21 cellular contexts compared by ENCODE assay signal in the genomic region with DNA sequence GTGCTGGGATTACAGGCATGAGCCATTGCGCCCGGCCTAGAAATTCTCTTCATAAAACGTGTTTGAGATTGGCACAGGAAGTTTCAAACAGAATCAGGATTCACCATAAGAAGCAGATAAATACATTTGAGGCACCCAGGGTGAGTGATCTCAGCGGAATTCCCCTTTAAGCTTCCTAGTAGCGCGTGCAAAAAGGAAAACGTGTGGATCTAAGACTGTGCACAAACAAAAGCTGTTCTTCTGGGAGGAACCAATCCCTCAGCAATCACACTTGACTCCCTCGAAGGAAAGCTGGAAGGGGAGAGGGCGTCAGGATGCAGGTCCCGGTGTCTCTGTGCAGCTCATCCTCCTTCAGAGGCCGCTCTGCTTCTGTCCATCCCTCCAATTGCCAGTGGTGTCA. TPM values are rescaled to one million over a fixed set of nuclear protein-coding genes. Genes with fewer than 3 reads are reported as not detected.
A peak's percentile ranks its signal among the peaks of the same experiment; 100 is the strongest.
DNase-seq lines count a peak whose midpoint lies in the region; ATAC-seq, FAIRE-seq and TF ChIP-seq lines count a peak whose summit lies in the region.
"Had no signal": no experiment of that assay in that cellular context is flagged by ENCODE, and none has a peak within 500 bp of the region (broad histone marks: within the 10 kb centered on the region; RNA-seq: fewer than 3 reads in every experiment).

No MANE protein-coding gene starts in this region.

- no peak overlapping the region for H2BK20ac ChIP-seq in H1 (ENCODE audit: low read length)

- H3K27ac Mint-ChIP-seq in progenitor cell of endocrine pancreas (peak overlapping the region; percentile 52), mesothelial cell of epicardium (no peak overlapping the region)
- H3K27ac Mint-ChIP-seq: activated naive CD8-positive, alpha-beta T cell treated with anti-CD3 and anti-CD28 coated beads, Interleukin-2, amount 50 U/mL, for 24 hours; activated T-helper 17 cell treated with anti-CD3 and anti-CD28 coated beads, Interleukin-2, amount 50 U/mL, for 72 hours; CD8-positive, alpha-beta T cell; HFFc6; T-helper 2 cell treated with Interferon-gamma antibody and Interleukin-4, amounts not matched to agents 5 μg/mL and 100 μg/mL, for 36 hours had no signal

- 86% methylated on average over 11 of the region's 11 CpGs; no CpG with 5 or more reads in 1 of the 2 experiments for WGBS in H1 (ENCODE audit: extremely low coverage in 1 of 2, insufficient coverage in 1 of 2, insufficient read length in 1 of 2, insufficient replicate concordance in 2 of 2, low coverage in 1 of 2, low lambda C conversion rate in 2 of 2, missing lambda C conversion rate in 1 of 2), 2 experiments
- WGBS in smooth muscle cell (ENCODE audit: low lambda C conversion rate), result 88% methylated on average over 10 of the region's 11 CpGs

- no peak for FAIRE-seq in H1 (lab: Jason Lieb, UNC)

- no peak for ATAC-seq in HG02981 (IDR thresholded peaks at IDR 0.05; ENCODE audit: unreplicated experiment)
- ATAC-seq: activated naive CD8-positive, alpha-beta T cell treated with anti-CD3 and anti-CD28 coated beads, Interleukin-2, amount 50 U/mL, for 24 hours; activated T-helper 17 cell treated with anti-CD3 and anti-CD28 coated beads, Interleukin-2, amount 50 U/mL, for 72 hours; CD8-positive, alpha-beta T cell; esophagus mucosa; naive thymus-derived CD8-positive, alpha-beta T cell had no signal

- no peak overlapping the region for H4K91ac ChIP-seq in H1 (replicated peaks; ENCODE audit: insufficient read length, low read length)

- H3K27me3 Mint-ChIP-seq in progenitor cell of endocrine pancreas, result no peaks in the 10 kb centered on the region
- peaks cover 17% of the 10 kb centered on the region for H3K27me3 Mint-ChIP-seq in mesothelial cell of epicardium (ENCODE audit: low read depth)
- H3K27me3 Mint-ChIP-seq: activated naive CD8-positive, alpha-beta T cell treated with anti-CD3 and anti-CD28 coated beads, Interleukin-2, amount 50 U/mL, for 24 hours; activated T-helper 17 cell treated with anti-CD3 and anti-CD28 coated beads, Interleukin-2, amount 50 U/mL, for 72 hours; naive thymus-derived CD8-positive, alpha-beta T cell had no signal

- H2AFZ ChIP-seq in H1 (ENCODE audit: low read length), result no peak overlapping the region
- no peak overlapping the region for H2AFZ ChIP-seq in smooth muscle cell (ENCODE audit: low read depth)

- 0 out of 2 replicates have a peak overlapping the region, but pooled peaks have one; percentile 7 for H3K27ac ChIP-seq in H1 (ENCODE audit: low read depth, low read length)
- H3K27ac ChIP-seq in smooth muscle cell (ENCODE audit: low read depth), result no peak overlapping the region
- H3K27ac ChIP-seq: SK-N-MC had no signal

- no peak overlapping the region for H2BK15ac ChIP-seq in H1 (ENCODE audit: low read length)

- CTCF ChIA-PET in H1 (lab: Charles Lee; ENCODE audit: partially characterized antibody), result interaction anchor here (0.9 to 5.6 kb wide), 6 partner anchors 11 to 110 kb away, joined by 3 to 33 read pairs (median 6); no protein-coding TSS in a partner anchor

- H3K4me1 Mint-ChIP-seq in progenitor cell of endocrine pancreas (ENCODE audit: low read depth), result peaks cover 20% of the 10 kb centered on the region
- H3K4me1 Mint-ChIP-seq in mesothelial cell of epicardium, result no peaks in the 10 kb centered on the region
- H3K4me1 Mint-ChIP-seq: activated naive CD8-positive, alpha-beta T cell treated with anti-CD3 and anti-CD28 coated beads, Interleukin-2, amount 50 U/mL, for 24 hours; activated T-helper 17 cell treated with anti-CD3 and anti-CD28 coated beads, Interleukin-2, amount 50 U/mL, for 72 hours had no signal

- H3K9ac ChIP-seq in H1 (replicated peaks in 1 of 4; ENCODE audit: extremely low read depth in 1 of 4, low read depth in 3 of 4, low read length in 3 of 4), result no peak overlapping the region; a peak in 1 of 7 replicates
- H3K9ac ChIP-seq in smooth muscle cell (ENCODE audit: low read depth), result no peak overlapping the region

- no peak overlapping the region for H3K4ac ChIP-seq in H1 (replicated peaks; ENCODE audit: insufficient read length, low read depth, low read length)

- H4K5ac ChIP-seq in H1 (ENCODE audit: insufficient read length, low read depth, low read length), result no peak overlapping the region

- no peak overlapping the region for H3K4me3 Mint-ChIP-seq in progenitor cell of endocrine pancreas (ENCODE audit: low read depth)
- H3K4me3 Mint-ChIP-seq in mesothelial cell of epicardium, result no peak overlapping the region
- H3K4me3 Mint-ChIP-seq: activated naive CD8-positive, alpha-beta T cell treated with anti-CD3 and anti-CD28 coated beads, Interleukin-2, amount 50 U/mL, for 24 hours; CD8-positive, alpha-beta T cell; HFFc6; T-helper 2 cell treated with Interferon-gamma antibody and Interleukin-4, amounts not matched to agents 5 μg/mL and 100 μg/mL, for 36 hours had no signal

- peaks cover 0 to 7% (median under 1%) of the 10 kb centered on the region in 4 experiments; a peak in 3 of 7 replicates for H3K4me1 ChIP-seq in H1 (replicated peaks in 1 of 4; ENCODE audit: control insufficient read depth in 3 of 4, insufficient read depth in 4 of 4, low read length in 3 of 4)
- H3K4me1 ChIP-seq in smooth muscle cell (ENCODE audit: low read depth), result no peaks in the 10 kb centered on the region

- no peak overlapping the region for H3K56ac ChIP-seq in H1 (replicated peaks; ENCODE audit: insufficient read length, low read depth, low read length)

- H3K23me2 ChIP-seq in H1 (ENCODE audit: low read depth, low read length), result no peaks in the 10 kb centered on the region

- H3K9me3 ChIP-seq in H1 (ENCODE audit: insufficient read depth in 2 of 2, low read depth in 1 of 2, low read length in 1 of 2) (peaks cover 3 to 15% of the 10 kb centered on the region in 2 experiments; a peak in 3 of 4 replicates), smooth muscle cell (replicated peaks; ENCODE audit: low read depth) (no peaks in the 10 kb centered on the region)

- no peak for TF ChIP-seq CTCF in H1 (IDR thresholded peaks at IDR 0.05; ENCODE audit: control extremely low read depth in 1 of 3, insufficient read depth in 1 of 3, low read depth in 1 of 3, low read length in 3 of 3)
- no peak for TF ChIP-seq CTCF in progenitor cell of endocrine pancreas (IDR thresholded peaks at IDR 0.05; ENCODE audit: unreplicated experiment)
- no peak for TF ChIP-seq CTCF in smooth muscle cell (IDR thresholded peaks at IDR 0.05; ENCODE audit: borderline replicate concordance, insufficient read depth, poor library complexity, severe bottlenecking)
- no peak for TF ChIP-seq CTCF in mesothelial cell of epicardium (IDR thresholded peaks at IDR 0.05; ENCODE audit: unreplicated experiment)

- H3K27me3 ChIP-seq in H1 (replicated peaks in 1 of 4; ENCODE audit: control insufficient read depth in 3 of 4, extremely low read depth in 1 of 4, insufficient read depth in 3 of 4, low read length in 3 of 4) (no peaks in the 10 kb centered on the region), smooth muscle cell (ENCODE audit: low read depth) (no peaks in the 10 kb centered on the region)

- no peak for TF ChIP-seq EP300 in H1 (IDR thresholded peaks at IDR 0.05; ENCODE audit: borderline replicate concordance in 1 of 2, low read depth in 2 of 2, low read length in 2 of 2)

- no peak overlapping the region for H3K14ac ChIP-seq in H1 (ENCODE audit: insufficient read length)

- H3F3A ChIP-seq in smooth muscle cell (ENCODE audit: low read depth), result no peaks in the 10 kb centered on the region

- no peak overlapping the region for H3K23ac ChIP-seq in H1 (ENCODE audit: insufficient read length)

- H3K9me3 Mint-ChIP-seq in progenitor cell of endocrine pancreas (ENCODE audit: low read depth), result no peaks in the 10 kb centered on the region
- no peaks in the 10 kb centered on the region for H3K9me3 Mint-ChIP-seq in mesothelial cell of epicardium
- H3K9me3 Mint-ChIP-seq: activated naive CD8-positive, alpha-beta T cell treated with anti-CD3 and anti-CD28 coated beads, Interleukin-2, amount 50 U/mL, for 24 hours; activated T-helper 17 cell treated with anti-CD3 and anti-CD28 coated beads, Interleukin-2, amount 50 U/mL, for 72 hours; CD8-positive, alpha-beta T cell; naive thymus-derived CD8-positive, alpha-beta T cell; T-helper 2 cell treated with Interferon-gamma antibody and Interleukin-4, amounts not matched to agents 5 μg/mL and 100 μg/mL, for 36 hours had no signal

- H3K36me3 Mint-ChIP-seq in progenitor cell of endocrine pancreas (ENCODE audit: insufficient read depth) (peaks cover 4% of the 10 kb centered on the region), mesothelial cell of epicardium (no peaks in the 10 kb centered on the region)

- no peak for TF ChIP-seq RAD21 in H1 (IDR thresholded peaks at IDR 0.05 in 1 of 2, conservative IDR thresholded peaks at IDR 0.05 in 1 of 2; ENCODE audit: low read depth in 2 of 2, low read length in 2 of 2)

- H3K4me2 ChIP-seq in H1 (ENCODE audit: insufficient read depth in 1 of 2, low read depth in 2 of 2, low read length in 2 of 2), result no peak overlapping the region
- no peak overlapping the region for H3K4me2 ChIP-seq in smooth muscle cell

- POLR2A ChIA-PET in H1 (lab: Charles Lee; ENCODE audit: partially characterized antibody), result interaction anchor here (1.3 kb wide), 1 partner anchor 15 kb away, joined by 3 read pairs; no protein-coding TSS in a partner anchor

- H2BK12ac ChIP-seq in H1 (ENCODE audit: low read depth, low read length), result no peak overlapping the region

- H3K79me1 ChIP-seq in H1 (ENCODE audit: low read depth, low read length), result no peaks in the 10 kb centered on the region; the same call in 1 of the 2 replicates

- DNase-seq in COLO668 (lab: John Stamatoyannopoulos, UW; ENCODE audit: unreplicated experiment), result peak; percentile 75
- DNase-seq in ELR (ENCODE audit: low read depth), result peak; percentile 6
- DNase-seq in H1 (ENCODE audit: low read depth in 1 of 2, low spot score in 2 of 2), result no peak
- no peak for DNase-seq in progenitor cell of endocrine pancreas (ENCODE audit: low spot score, unreplicated experiment)
- no peak for DNase-seq in smooth muscle cell (lab: John Stamatoyannopoulos, UW; ENCODE audit: unreplicated experiment)
- DNase-seq in mesothelial cell of epicardium (ENCODE audit: low spot score in 2 of 2, unreplicated experiment in 2 of 2), result no peak
- DNase-seq: activated CD4-positive, CD25-positive, alpha-beta regulatory T cell; activated CD8-positive, alpha-beta memory T cell treated with anti-CD3 and anti-CD28 coated beads for 24 hours; activated naive CD8-positive, alpha-beta T cell treated with anti-CD3 and anti-CD28 coated beads, Interleukin-2, amount 50 U/mL, for 24 hours; CD8-positive, alpha-beta T cell; HFFc6; naive thymus-derived CD8-positive, alpha-beta T cell; NCI-H1694 treated with DMSO at 0.1 percent for 48 hours; NCI-H226; stimulated activated CD4-positive, alpha-beta T cell treated with anti-CD3 and anti-CD28 coated beads, Interleukin-4, amount 100 ng/mL, for 1 hour had no signal

- H2AK5ac ChIP-seq in H1 (ENCODE audit: low read depth, low read length), result no peak overlapping the region

- H3K36me3 ChIP-seq in H1 (ENCODE audit: control insufficient read depth in 2 of 4, insufficient read depth in 4 of 4, low read length in 3 of 4) (no peaks in the 10 kb centered on the region), smooth muscle cell (ENCODE audit: low read depth) (no peaks in the 10 kb centered on the region)

- H4K8ac ChIP-seq in H1 (ENCODE audit: extremely low read depth, insufficient read depth, low read length), result no peak overlapping the region

- 0 out of 2 replicates have a peak overlapping the region, but pooled peaks have one; percentile 8 for H2BK5ac ChIP-seq in H1 (ENCODE audit: low read depth, low read length)

- H4K20me1 ChIP-seq in H1 (replicated peaks in 1 of 2; ENCODE audit: control insufficient read depth in 1 of 2, insufficient read depth in 2 of 2, low read length in 2 of 2) (no peaks in the 10 kb centered on the region), smooth muscle cell (ENCODE audit: low read depth) (no peaks in the 10 kb centered on the region)

- no peak overlapping the region for H3K18ac ChIP-seq in H1 (ENCODE audit: extremely low read depth, low read length)

- TF ChIP-seq POLR2A in H1 (IDR thresholded peaks at IDR 0.05; ENCODE audit: control extremely low read depth in 1 of 2, low read depth in 2 of 2, low read length in 2 of 2), result no peak

- H3K4me3 ChIP-seq in H1 (ENCODE audit: extremely low read depth in 1 of 4, insufficient read depth in 2 of 4, low read depth in 3 of 4, low read length in 4 of 4), result no peak overlapping the region
- H3K4me3 ChIP-seq in smooth muscle cell, result no peak overlapping the region
- H3K4me3 ChIP-seq: lung, SK-N-MC had no signal

- no peak overlapping the region for H2BK120ac ChIP-seq in H1 (replicated peaks; ENCODE audit: low read depth, low read length)

- H3K79me2 ChIP-seq in H1 (ENCODE audit: control insufficient read depth in 1 of 2, insufficient read depth in 2 of 2, low read length in 2 of 2) (no peaks in the 10 kb centered on the region), smooth muscle cell (ENCODE audit: low read depth) (no peaks in the 10 kb centered on the region)

RNA-seq across cellular contexts. Expression of a gene that starts 15.5 kb away (rescaled TPM):
- total RNA-seq in H1 (2021; fragmentation: NEBNext Ultra II Directional; extraction: Animal tissue kit (Norgen Biotek cat#: 25700)), result 22.9 and 24.4 TPM in 2 replicates
- polyA plus RNA-seq in H1 (2011; rRNA removed) (10.1 and 15.9 TPM in 2 replicates), smooth muscle cell (0.54 and 5.5 TPM in 2 replicates)
- 13.8 TPM for polyA plus RNA-seq in H1 (2011; cell fraction: cytosol; rRNA removed)
- 82.6 TPM for polyA plus RNA-seq in H1 (2011; cell fraction: nucleus; rRNA removed)
- polyA plus RNA-seq in H1 (2012, experiment 1 of 2), result 16.2 to 22.1 TPM (median 19.9 TPM) in 4 replicates
- 10.5 TPM for polyA plus RNA-seq in H1 (2012, experiment 2 of 2)
- polyA plus RNA-seq in H1 (2013, experiment 1 of 2), result 10.9 TPM
- polyA plus RNA-seq in H1 (2013, experiment 2 of 2), result 11.8 TPM
- polyA minus RNA-seq in H1 (2011; rRNA and poly(A)+ RNA removed), result 16.6 and 19.1 TPM in 2 replicates
- 18.4 TPM for polyA minus RNA-seq in H1 (2011; cell fraction: cytosol; rRNA and poly(A)+ RNA removed)
- polyA minus RNA-seq in H1 (2011; cell fraction: nucleus; rRNA and poly(A)+ RNA removed), result 40.8 TPM
- total RNA-seq in progenitor cell of endocrine pancreas (82.6 and 90.0 TPM in 2 replicates), smooth muscle cell (3.8 and 7.6 TPM in 2 replicates), mesothelial cell of epicardium (26.9 to 36.6 TPM (median 30.9 TPM) in 3 replicates)
- total RNA-seq: HFFc6 had no signal

Comparison
In these comparisons a context has a peak if more than half of its experiments do, and no peak if none do; other contexts are left out.
1. DNase-seq: peak in COLO668 (single experiment) and ELR (single experiment); none in H1 (0 of 2), progenitor cell of endocrine pancreas (single experiment), smooth muscle cell (single experiment) and mesothelial cell of epicardium (0 of 2).